ENCODE assay signal across 12 cellular contexts in genomic region chr1:41882068-41882477, GRCh38. TPM values are rescaled to one million over a fixed set of nuclear protein-coding genes. Genes with fewer than 3 reads are reported as not detected.
DNase-seq lines count a peak whose midpoint lies in the region; ATAC-seq and TF ChIP-seq lines count a peak whose summit lies in the region.
"Had no signal": no experiment of that assay in that cellular context is flagged by ENCODE, and none has a peak within 500 bp of the region (broad histone marks: within the 10 kb centered on the region; RNA-seq: fewer than 3 reads in every experiment).

No MANE protein-coding gene starts in this region.

- no peak overlapping the region for H2BK120ac ChIP-seq in mesenchymal stem cell (ENCODE audit: low read depth, low read length)

- H3K4me2 ChIP-seq in mesenchymal stem cell (ENCODE audit: low read length, poor library complexity, severe bottlenecking), result no peak overlapping the region

- no peak overlapping the region for H4K8ac ChIP-seq in mesenchymal stem cell (ENCODE audit: low read length)

- H3K4ac ChIP-seq in mesenchymal stem cell (ENCODE audit: low read depth in 1 of 2, low read length in 2 of 2), result no peak overlapping the region

- ATAC-seq in HG02981 (IDR thresholded peaks at IDR 0.05; ENCODE audit: unreplicated experiment) (no peak), GM19395 (IDR thresholded peaks at IDR 0.05; ENCODE audit: unreplicated experiment) (no peak)
- ATAC-seq: CD8-positive, alpha-beta T cell; SK-N-SH treated with all-trans-retinoic acid at 6 μM for 48 hours had no signal

- H2AFZ ChIP-seq in mesenchymal stem cell (ENCODE audit: low read depth, low read length), result no peak overlapping the region

- no peak overlapping the region for H3K23ac ChIP-seq in mesenchymal stem cell (ENCODE audit: low read length in 2 of 2)

- no peak overlapping the region for H2AK5ac ChIP-seq in mesenchymal stem cell (ENCODE audit: low read length, severe bottlenecking)

- no peak overlapping the region for H4K91ac ChIP-seq in mesenchymal stem cell (ENCODE audit: low read length)

- H3K27me3 ChIP-seq in mesenchymal stem cell (ENCODE audit: control insufficient read depth in 1 of 2, insufficient read depth in 1 of 2, low read length in 2 of 2), result no peaks in the 10 kb centered on the region
- H3K27me3 ChIP-seq in tibial artery, result no peaks in the 10 kb centered on the region

- H2BK5ac ChIP-seq in mesenchymal stem cell (ENCODE audit: low read depth, low read length, poor library complexity, severe bottlenecking), result no peak overlapping the region

- H3K36me3 ChIP-seq in mesenchymal stem cell (ENCODE audit: control insufficient read depth in 1 of 2, insufficient read depth in 2 of 2, low read depth in 1 of 2, low read length in 2 of 2) (no peaks in the 10 kb centered on the region), tibial artery (no peaks in the 10 kb centered on the region)

- H3K4me1 ChIP-seq in mesenchymal stem cell (ENCODE audit: control insufficient read depth, insufficient read depth, low read depth, low read length) (peaks cover 14% of the 10 kb centered on the region), tibial artery (peaks cover 0 to 21% (median 6%) of the 10 kb centered on the region in 4 donors)

- H3K4me3 ChIP-seq in mesenchymal stem cell (ENCODE audit: insufficient read depth in 1 of 2, low read depth in 1 of 2, low read length in 2 of 2), result no peak overlapping the region
- H3K4me3 ChIP-seq in tibial artery, result no peak overlapping the region

- no peak for TF ChIP-seq CTCF in tibial artery (IDR thresholded peaks at IDR 0.05)

- H3K27ac ChIP-seq in mesenchymal stem cell (ENCODE audit: low read length, poor library complexity, severe bottlenecking) (no peak overlapping the region), tibial artery (no peak overlapping the region)

- DNase-seq in COR-L47 (lab: John Stamatoyannopoulos, UW) (peak; percentile 40), KBM-7 (peak; percentile 87), OCI-M1 (lab: John Stamatoyannopoulos, UW) (peak; percentile 96), mesenchymal stem cell (no peak), NCI-H1048 (lab: John Stamatoyannopoulos, UW) (no peak), tibial artery (no peak)
- DNase-seq: activated naive CD8-positive, alpha-beta T cell treated with anti-CD3 and anti-CD28 coated beads for 36 hours; CD8-positive, alpha-beta T cell; effector CD8-positive, alpha-beta T cell had no signal

- intact Hi-C loops in tibial artery (cut with DNase I; ENCODE audit: low total_unique reads), result no loop called here

- WGBS in mesenchymal stem cell, result 88% methylated on average over 5 of the region's 5 CpGs

- H3K18ac ChIP-seq in mesenchymal stem cell (ENCODE audit: low read depth in 1 of 2, low read length in 2 of 2), result peak overlapping the region; percentile 34 to 53

- in situ Hi-C loops in KBM-7 (cut with MboI; ENCODE audit: low pct_unique_long_range_greater_than_20kb, low sequenced_read_pairs), result no loop called here

- H3K79me1 ChIP-seq in mesenchymal stem cell (replicated peaks; ENCODE audit: low read length, poor library complexity, severe bottlenecking), result peaks cover 36% of the 10 kb centered on the region

- no peak overlapping the region for H3K14ac ChIP-seq in mesenchymal stem cell (ENCODE audit: low read length in 2 of 2)

- H3K9me3 ChIP-seq in mesenchymal stem cell (ENCODE audit: control insufficient read depth, low read length) (no peaks in the 10 kb centered on the region), tibial artery (no peaks in the 10 kb centered on the region)

- no peak overlapping the region for H2BK12ac ChIP-seq in mesenchymal stem cell (ENCODE audit: low read length in 2 of 2)

- H3K9ac ChIP-seq in mesenchymal stem cell (ENCODE audit: low read length), result no peak overlapping the region

- H2BK15ac ChIP-seq in mesenchymal stem cell (ENCODE audit: low read depth, poor library complexity, severe bottlenecking), result no peak overlapping the region

RNA-seq across cellular contexts. Expression of gene HIVEP3, which starts 36.6 kb away (rescaled TPM):
- 3.5 TPM for polyA plus RNA-seq in mesenchymal stem cell (2013, experiment 1 of 2)
- 3.6 TPM for polyA plus RNA-seq in mesenchymal stem cell (2013, experiment 2 of 2)

Comparison
In these comparisons a context has a peak if more than half of its experiments do, and no peak if none do; other contexts are left out.
1. DNase-seq: peak in COR-L47 (single experiment), KBM-7 (single experiment) and OCI-M1 (single experiment); none in mesenchymal stem cell (single experiment), NCI-H1048 (single experiment) and tibial artery (0 of 2).